Comparison of ENCODE assay signal across 8 cellular contexts in genomic region chr4:76830612-76831474, GRCh38.
DNase-seq lines count a peak whose midpoint lies in the region; ATAC-seq and TF ChIP-seq lines count a peak whose summit lies in the region.

No MANE protein-coding gene starts in this region.

- H3K27ac Mint-ChIP-seq in mesothelial cell of epicardium = peak overlapping the region; percentile 73

- H3K4me1 Mint-ChIP-seq in mesothelial cell of epicardium = peaks cover 10% of the 10 kb centered on the region

- peak; percentile 12 for DNase-seq in 8988T
- DNase-seq in LHCN-M2 (ENCODE audit: low read depth) = peak; percentile 85
- DNase-seq in dermis blood vessel endothelial cell = peak; percentile 97
- DNase-seq in mesothelial cell of epicardium (ENCODE audit: low spot score in 2 of 2, unreplicated experiment in 2 of 2) = no peak
- no peak for DNase-seq in OCI-M1 (lab: John Stamatoyannopoulos, UW)
- no peak for DNase-seq in stimulated activated CD4-positive, alpha-beta T cell treated with anti-CD3 and anti-CD28 coated beads, Interleukin-12 subunit alpha, Interleukin-12 subunit beta, amount 100 ng/mL, for 4 hours

- no peaks in the 10 kb centered on the region for H3K36me3 Mint-ChIP-seq in mesothelial cell of epicardium

- no peak overlapping the region for H3K4me3 Mint-ChIP-seq in mesothelial cell of epicardium

- no peak for ATAC-seq in HG03175 (IDR thresholded peaks at IDR 0.05; ENCODE audit: unreplicated experiment)
- ATAC-seq in HG02763 (IDR thresholded peaks at IDR 0.05; ENCODE audit: unreplicated experiment) = no peak

- H3K9me3 Mint-ChIP-seq in mesothelial cell of epicardium = no peaks in the 10 kb centered on the region

- no peaks in the 10 kb centered on the region for H3K27me3 Mint-ChIP-seq in mesothelial cell of epicardium (ENCODE audit: low read depth)

- no peak for TF ChIP-seq CTCF in mesothelial cell of epicardium (IDR thresholded peaks at IDR 0.05; ENCODE audit: unreplicated experiment)

Comparison
In these comparisons a context has a peak if more than half of its experiments do, and no peak if none do; other contexts are left out.
1. DNase-seq: peak in 8988T (single experiment), LHCN-M2 (single experiment) and dermis blood vessel endothelial cell (single experiment); none in mesothelial cell of epicardium (0 of 2), OCI-M1 (single experiment) and stimulated activated CD4-positive, alpha-beta T cell treated with anti-CD3 and anti-CD28 coated beads, Interleukin-12 subunit alpha, Interleukin-12 subunit beta, amount 100 ng/mL, for 4 hours (single experiment).